ENCODE assay signal across 18 cellular contexts in the genomic region with DNA sequence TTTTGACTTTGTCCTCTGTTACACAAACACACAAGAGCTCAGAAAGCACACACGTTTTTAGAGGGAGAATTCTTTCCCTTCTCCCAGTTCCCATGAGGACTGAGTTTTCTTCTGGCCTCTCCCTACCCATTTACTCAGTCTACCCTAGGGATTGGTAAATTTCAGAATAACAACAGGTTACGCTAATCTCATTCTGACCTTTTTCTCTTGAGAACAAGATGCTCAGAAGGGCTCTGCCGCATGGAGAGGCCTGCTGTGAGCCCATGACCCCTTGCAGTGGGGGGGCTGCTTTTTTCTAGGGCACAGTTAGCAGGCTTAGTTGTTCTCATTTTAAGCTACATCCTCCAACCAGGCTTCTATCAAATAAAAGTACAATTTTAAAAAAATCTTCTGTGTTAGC.
DNase-seq lines count a peak whose midpoint lies in the region; ATAC-seq and TF ChIP-seq lines count a peak whose summit lies in the region.
"Had no signal": no experiment of that assay in that cellular context is flagged by ENCODE, and none has a peak within 500 bp of the region (broad histone marks: within the 10 kb centered on the region; RNA-seq: fewer than 3 reads in every experiment).

No MANE protein-coding gene starts in this region.

- H3K4me3 Mint-ChIP-seq in H9 (no peak overlapping the region; a peak in 1 of 5 replicates), WTC11 (no peak overlapping the region)
- H3K4me3 Mint-ChIP-seq: B cell; CD8-positive, alpha-beta T cell had no signal

- H3K23ac ChIP-seq in H9 (ENCODE audit: insufficient read length, low read depth, low read length) = no peak overlapping the region

- no peak overlapping the region for H3K4me2 ChIP-seq in H9 (ENCODE audit: insufficient read depth, insufficient read length, low read length)

- H3K4me3 ChIP-seq in iPS-18a (ENCODE audit: low read length) = no peak overlapping the region
- no peak overlapping the region for H3K4me3 ChIP-seq in esophagus muscularis mucosa
- H3K4me3 ChIP-seq in BE2C (ENCODE audit: low read depth, low read length) = no peak overlapping the region
- H3K4me3 ChIP-seq: HAP-1 had no signal

- ATAC-seq in WTC11 = peak; percentile 79
- ATAC-seq: CD8-positive, alpha-beta T cell had no signal

- H4K20me1 ChIP-seq in H9 (ENCODE audit: control insufficient read depth, insufficient read depth, insufficient read length) = no peaks in the 10 kb centered on the region

- H3K56ac ChIP-seq in H9 (ENCODE audit: insufficient read length, low read depth, low read length) = no peak overlapping the region

- H4K5ac ChIP-seq in H9 (ENCODE audit: insufficient read length, low read depth, low read length) = no peak overlapping the region

- H2BK12ac ChIP-seq in H9 (ENCODE audit: insufficient read length, low read depth, low read length) = no peak overlapping the region

- no peak overlapping the region for H3K4ac ChIP-seq in H9 (ENCODE audit: low read depth, low read length)

- H3K14ac ChIP-seq in H9 (ENCODE audit: insufficient read depth, low read length) = no peak overlapping the region

- TF ChIP-seq EP300 in esophagus muscularis mucosa (IDR thresholded peaks at IDR 0.05) = no peak

- peak overlapping the region in 2 of 3 experiments; percentile 59 to 63; a peak in 4 of 7 replicates for H3K27ac Mint-ChIP-seq in H9
- no peak overlapping the region for H3K27ac Mint-ChIP-seq in WTC11
- H3K27ac Mint-ChIP-seq: B cell; CD8-positive, alpha-beta T cell; IgD-negative memory B cell had no signal

- CTCF ChIA-PET in WTC11 (lab: Charles Lee) = no interaction called here

- H3K27me3 ChIP-seq in H9 (ENCODE audit: insufficient read depth, low read length) (no peaks in the 10 kb centered on the region), iPS-18a (ENCODE audit: control insufficient read depth, insufficient read depth, low read length) (no peaks in the 10 kb centered on the region), esophagus muscularis mucosa (no peaks in the 10 kb centered on the region), BE2C (no peaks in the 10 kb centered on the region)

- H3K23me2 ChIP-seq in H9 (ENCODE audit: insufficient read length, low read depth, low read length, poor library complexity, severe bottlenecking) = no peaks in the 10 kb centered on the region

- H3K36me3 ChIP-seq in iPS-18a (ENCODE audit: control insufficient read depth, low read depth, low read length) (no peaks in the 10 kb centered on the region), esophagus muscularis mucosa (no peaks in the 10 kb centered on the region), BE2C (no peaks in the 10 kb centered on the region)
- H3K36me3 ChIP-seq: HAP-1 had no signal

- no peak for TF ChIP-seq CTCF in H9 (conservative IDR thresholded peaks at IDR 0.05)
- no peak for TF ChIP-seq CTCF in WTC11 (IDR thresholded peaks at IDR 0.05)
- no peak for TF ChIP-seq CTCF in esophagus muscularis mucosa (IDR thresholded peaks at IDR 0.05)
- no peak for TF ChIP-seq CTCF in BE2C (IDR thresholded peaks at IDR 0.05; ENCODE audit: low read depth, low read length)

- no peak for TF ChIP-seq POLR2A in esophagus muscularis mucosa (IDR thresholded peaks at IDR 0.05; ENCODE audit: low read depth)

- H3K9ac ChIP-seq in H9 (ENCODE audit: extremely low read depth, insufficient read length, low read length) (no peak overlapping the region), iPS-18a (ENCODE audit: low read length) (peak overlapping the region; percentile 12)

- H3K36me3 Mint-ChIP-seq in H9 (ENCODE audit: insufficient read depth in 1 of 3, low read depth in 3 of 3) = no peaks in the 10 kb centered on the region; a peak in 1 of 7 replicates
- no peaks in the 10 kb centered on the region for H3K36me3 Mint-ChIP-seq in WTC11
- H3K36me3 Mint-ChIP-seq: CD8-positive, alpha-beta T cell had no signal

- H4K91ac ChIP-seq in H9 (ENCODE audit: insufficient read length, low read depth, low read length) = no peak overlapping the region

- no peak overlapping the region for H2AK5ac ChIP-seq in H9 (ENCODE audit: insufficient read length, low read length)

- POLR2A ChIA-PET in WTC11 (lab: Charles Lee) = no interaction called here

- H3K18ac ChIP-seq in H9 (ENCODE audit: insufficient read length, low read depth, low read length) = no peak overlapping the region

- H2BK20ac ChIP-seq in H9 (ENCODE audit: low read depth, low read length, poor library complexity, severe bottlenecking) = no peak overlapping the region

- no peak overlapping the region for H4K8ac ChIP-seq in H9 (replicated peaks; ENCODE audit: insufficient read length, low read depth, low read length)

- DNase-seq in H9 (no peak), WTC11 (ENCODE audit: low spot score) (no peak), smooth muscle cell of the brain vasculature (ENCODE audit: low read depth, low spot score) (peak; percentile 24), esophagus muscularis mucosa (ENCODE audit: extremely low spot score) (no peak), SK-N-DZ (ENCODE audit: low spot score) (no peak), BE2C (no peak)
- DNase-seq: CD8-positive, alpha-beta T cell; COR-L47; DMS153; DND-41; GDM1; KG1 had no signal

- H2BK120ac ChIP-seq in H9 (ENCODE audit: low read depth, low read length, poor library complexity, severe bottlenecking) = no peak overlapping the region

- H3K4me1 ChIP-seq in H9 (ENCODE audit: insufficient read depth, low read length) (no peaks in the 10 kb centered on the region; the same call in 1 of the 2 replicates), iPS-18a (ENCODE audit: control insufficient read depth, low read depth, low read length) (peaks cover 5% of the 10 kb centered on the region), esophagus muscularis mucosa (no peaks in the 10 kb centered on the region), BE2C (no peaks in the 10 kb centered on the region)
- H3K4me1 ChIP-seq: HAP-1 had no signal

- WGBS in H9 (ENCODE audit: extremely low coverage, insufficient read length, low lambda C conversion rate) = no CpG with 5 or more reads among the region's 3 CpGs
- WGBS in esophagus muscularis mucosa = 83% methylated on average over 3 of the region's 3 CpGs

- H2BK15ac ChIP-seq in H9 (ENCODE audit: low read depth, low read length) = no peak overlapping the region

- H3K27me3 Mint-ChIP-seq in H9 (ENCODE audit: low read depth) (peaks cover 17% of the 10 kb centered on the region), WTC11 (ENCODE audit: low read depth) (peaks cover 3% of the 10 kb centered on the region; the same call in 1 of the 2 replicates)
- H3K27me3 Mint-ChIP-seq: B cell, IgD-negative memory B cell had no signal

- no peak overlapping the region for H2AFZ ChIP-seq in H9 (ENCODE audit: low read length)

- no peak overlapping the region for H2BK5ac ChIP-seq in H9 (ENCODE audit: insufficient read length, low read length)

- H3K79me2 ChIP-seq in H9 (ENCODE audit: insufficient read depth, low read length) = no peaks in the 10 kb centered on the region

- H3K79me1 ChIP-seq in H9 (ENCODE audit: insufficient read depth, low read depth, low read length, poor library complexity, severe bottlenecking) = no peaks in the 10 kb centered on the region

- no peaks in the 10 kb centered on the region for H3K9me3 ChIP-seq in H9 (ENCODE audit: control insufficient read depth, low read depth, low read length)
- H3K9me3 ChIP-seq in iPS-18a (ENCODE audit: control insufficient read depth, low read depth, low read length) = no peaks in the 10 kb centered on the region
- no peaks in the 10 kb centered on the region for H3K9me3 ChIP-seq in esophagus muscularis mucosa
- no peaks in the 10 kb centered on the region for H3K9me3 ChIP-seq in BE2C
- H3K9me3 ChIP-seq: HAP-1 had no signal

- intact Hi-C loops in esophagus muscularis mucosa (cut with DNase I) = no loop called here

- no peak overlapping the region for H3T11ph ChIP-seq in H9 (ENCODE audit: low read length)

- H3K4me1 Mint-ChIP-seq in H9 = peaks cover 15% of the 10 kb centered on the region in 2 experiments
- H3K4me1 Mint-ChIP-seq in WTC11 = peaks cover 12% of the 10 kb centered on the region
- H3K4me1 Mint-ChIP-seq: B cell had no signal

- H3K27ac ChIP-seq in H9 (ENCODE audit: insufficient read length, low read depth, low read length) = no peak overlapping the region
- H3K27ac ChIP-seq in iPS-18a (ENCODE audit: low read length) = no peak overlapping the region
- no peak overlapping the region for H3K27ac ChIP-seq in esophagus muscularis mucosa (replicated peaks in 1 of 4)
- H3K27ac ChIP-seq: C4-2B, HL-60 had no signal

- H3K9me3 Mint-ChIP-seq in H9 (no peaks in the 10 kb centered on the region; a peak in 1 of 5 replicates), WTC11 (0 out of 2 replicates have a peak, but pooled peaks cover under 1% of the 10 kb centered on the region)

TF ChIP-seq in WTC11, 78 proteins besides CTCF, POLR2A, EP300 and RAD21:
- TF ChIP-seq, protein P1, sequence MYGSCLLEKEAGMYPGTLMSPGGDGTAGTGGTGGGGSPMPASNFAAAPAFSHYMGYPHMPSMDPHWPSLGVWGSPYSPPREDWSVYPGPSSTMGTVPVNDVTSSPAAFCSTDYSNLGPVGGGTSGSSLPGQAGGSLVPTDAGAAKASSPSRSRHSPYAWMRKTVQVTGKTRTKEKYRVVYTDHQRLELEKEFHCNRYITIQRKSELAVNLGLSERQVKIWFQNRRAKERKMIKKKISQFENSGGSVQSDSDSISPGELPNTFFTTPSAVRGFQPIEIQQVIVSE (CRISPR knock-in tag; IDR thresholded peaks at IDR 0.05; ENCODE audit: borderline replicate concordance) = no peak
- TF ChIP-seq ZNF423 (CRISPR knock-in tag; IDR thresholded peaks at IDR 0.05) = peak; percentile 44
- no peak for TF ChIP-seq NFATC4 (CRISPR knock-in tag; IDR thresholded peaks at IDR 0.05)
- TF ChIP-seq, protein P2, sequence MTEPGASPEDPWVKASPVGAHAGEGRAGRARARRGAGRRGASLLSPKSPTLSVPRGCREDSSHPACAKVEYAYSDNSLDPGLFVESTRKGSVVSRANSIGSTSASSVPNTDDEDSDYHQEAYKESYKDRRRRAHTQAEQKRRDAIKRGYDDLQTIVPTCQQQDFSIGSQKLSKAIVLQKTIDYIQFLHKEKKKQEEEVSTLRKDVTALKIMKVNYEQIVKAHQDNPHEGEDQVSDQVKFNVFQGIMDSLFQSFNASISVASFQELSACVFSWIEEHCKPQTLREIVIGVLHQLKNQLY (CRISPR knock-in tag; IDR thresholded peaks at IDR 0.05) = no peak
- no peak for TF ChIP-seq HMGA2 (CRISPR knock-in tag; IDR thresholded peaks at IDR 0.05)
- no peak for TF ChIP-seq GTF2I (CRISPR knock-in tag; conservative IDR thresholded peaks at IDR 0.05)
